ENCODE assay signal across 14 cellular contexts in genomic region chr10:7507887-7508726, GRCh38.
DNase-seq lines count a peak whose midpoint lies in the region; ATAC-seq, FAIRE-seq and TF ChIP-seq lines count a peak whose summit lies in the region.
"Had no signal": no experiment of that assay in that cellular context is flagged by ENCODE, and none has a peak within 500 bp of the region (broad histone marks: within the 10 kb centered on the region; RNA-seq: fewer than 3 reads in every experiment).

No MANE protein-coding gene starts in this region.

- no peak for TF ChIP-seq CTCF in activated B cell treated with CpG ODN at 0.5 μM for 24 hours (IDR thresholded peaks at IDR 0.05)
- no peak for TF ChIP-seq CTCF in RWPE1 (conservative IDR thresholded peaks at IDR 0.05; ENCODE audit: low read depth)

- CTCF ChIA-PET in activated B cell treated with CpG ODN at 0.5 μM for 24 hours (lab: Charles Lee) = no interaction called here
- CTCF ChIA-PET in RWPE1 (lab: Yijun Ruan, JAX) = no interaction called here

- H3K4me3 Mint-ChIP-seq in activated B cell treated with CpG ODN at 0.5 μM for 24 hours = no peak overlapping the region
- H3K4me3 Mint-ChIP-seq: nephron had no signal

- intact Hi-C loops in activated B cell treated with CpG ODN at 0.5 μM for 24 hours (cut with micrococcal nuclease) = no loop called here

- H3K36me3 Mint-ChIP-seq in activated B cell treated with CpG ODN at 0.5 μM for 24 hours (ENCODE audit: low read depth) = peaks cover 2% of the 10 kb centered on the region

- peak overlapping the region; percentile 38 for H3K27ac Mint-ChIP-seq in activated B cell treated with CpG ODN at 0.5 μM for 24 hours
- H3K27ac Mint-ChIP-seq: nephron had no signal

- peaks cover 20% of the 10 kb centered on the region for H3K4me1 Mint-ChIP-seq in activated B cell treated with CpG ODN at 0.5 μM for 24 hours
- H3K4me1 Mint-ChIP-seq: nephron had no signal

- H3K27ac ChIP-seq in RWPE1 = no peak overlapping the region
- H3K27ac ChIP-seq: ascending aorta, HL-60 had no signal

- H3K27me3 Mint-ChIP-seq in activated B cell treated with CpG ODN at 0.5 μM for 24 hours = no peaks in the 10 kb centered on the region

- POLR2A ChIA-PET in activated B cell treated with CpG ODN at 0.5 μM for 24 hours (lab: Charles Lee) (interaction anchor here (0.5 to 1.0 kb wide), 3 partner anchors 33 to 1233 kb away, joined by 3 read pairs; partner anchors contain the start of gene SFMBT2), RWPE1 (lab: Yijun Ruan, JAX; ENCODE audit: low non-redundant PET) (no interaction called here)

- H3K9me3 Mint-ChIP-seq in activated B cell treated with CpG ODN at 0.5 μM for 24 hours = peaks cover 20% of the 10 kb centered on the region

- FAIRE-seq in urothelium cell line (lab: Jason Lieb, UNC) = peak; percentile 32

- DNase-seq in stimulated activated CD4-positive, alpha-beta T cell treated with anti-CD3 and anti-CD28 coated beads, Interleukin-15, amount 100 ng/mL, for 24 hours = peak; percentile 33
- no peak for DNase-seq in stimulated activated CD4-positive, alpha-beta T cell treated with anti-CD3 and anti-CD28 coated beads, Interleukin-4, amount 100 ng/mL, for 24 hours
- DNase-seq in activated B cell treated with CpG ODN at 0.5 μM for 24 hours (no peak), urothelium cell line (ENCODE audit: low spot score) (no peak), NCI-H446 (lab: John Stamatoyannopoulos, UW) (no peak), RWPE1 (ENCODE audit: low spot score) (no peak)
- no peak for DNase-seq in activated CD4-positive, CD25-positive, alpha-beta regulatory T cell (lab: John Stamatoyannopoulos, UW)
- DNase-seq: NCI-H1417 treated with DMSO at 0.1 percent for 48 hours, NCI-H774, SK-N-SH had no signal

- ATAC-seq in activated B cell treated with CpG ODN at 0.5 μM for 24 hours (ENCODE audit: low read depth) (no peak), esophagus mucosa (peak; percentile 26)
